In the genomic region with DNA sequence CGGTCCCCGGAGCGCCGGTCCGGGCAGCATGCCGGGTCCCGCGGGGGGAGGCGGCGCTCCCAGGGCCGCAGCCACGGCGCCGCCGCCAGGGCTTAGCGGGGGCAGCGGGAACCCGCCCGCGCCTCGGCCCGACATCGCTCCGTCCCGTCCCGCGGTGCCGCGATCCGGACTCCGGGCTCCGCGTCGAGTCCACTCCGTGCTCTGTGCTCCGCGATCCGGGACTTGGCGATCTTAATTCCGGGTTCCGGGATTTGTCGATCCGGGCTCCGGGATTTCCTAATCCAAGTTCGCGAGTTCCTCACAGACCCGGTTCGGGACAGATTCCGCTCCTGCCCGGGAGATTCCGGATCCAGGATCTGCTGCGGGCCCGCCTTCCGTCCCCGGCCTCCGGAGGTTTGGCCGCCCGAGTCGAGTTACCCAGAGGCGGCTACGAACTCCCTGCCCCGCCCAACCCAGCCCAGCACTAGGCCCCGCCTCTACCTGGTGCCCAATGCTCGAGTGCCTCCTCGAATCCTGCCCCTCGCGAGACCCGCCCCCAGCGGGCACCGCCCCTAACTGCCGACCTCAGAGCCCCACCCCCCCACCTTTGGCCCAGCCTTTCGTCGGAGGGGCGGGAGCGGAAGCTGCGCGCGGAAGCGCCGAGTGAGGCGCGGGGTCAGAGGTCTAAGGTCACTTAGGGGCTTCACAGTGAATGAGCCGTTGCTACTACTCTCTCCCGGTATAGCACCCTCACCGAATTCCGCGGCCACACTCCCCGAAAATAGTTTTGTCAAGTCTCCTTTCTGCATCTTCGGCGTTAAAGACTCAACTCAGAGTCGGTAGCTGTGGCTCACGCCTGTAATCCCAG, we compare ENCODE assay signal across 8 cellular contexts. TPM values are rescaled to one million over a fixed set of nuclear protein-coding genes. Genes with fewer than 3 reads are reported as not detected.
A peak's percentile ranks its signal among the peaks of the same experiment; 100 is the strongest.
DNase-seq lines count a peak whose midpoint lies in the region; ATAC-seq, FAIRE-seq and TF ChIP-seq lines count a peak whose summit lies in the region.

TSS of gene SMARCD2 (minus strand) at position 146 of the 847 bp plus-strand sequence. CDS start at position 135, 11 bp downstream.

- H3K9me2 ChIP-seq in SU-DHL-6 (replicated peaks; ENCODE audit: insufficient read depth, low read length) = no peaks in the 10 kb centered on the region

- peak within 1 kb of the TSS; percentile 83 for H3K4me3 ChIP-seq in SU-DHL-6 (ENCODE audit: insufficient read depth, low read length, poor library complexity, severe bottlenecking)
- H3K4me3 ChIP-seq in pancreas = peak within 1 kb of the TSS; percentile 80 to 94 (median 86)
- H3K4me3 ChIP-seq in tibial artery = peak within 1 kb of the TSS; percentile 75 to 96

- no peaks in the 10 kb centered on the region for H3K27me3 ChIP-seq in SU-DHL-6 (ENCODE audit: low read length)
- no peaks in the 10 kb centered on the region for H3K27me3 ChIP-seq in pancreas
- H3K27me3 ChIP-seq in tibial artery = no peaks in the 10 kb centered on the region

- intact Hi-C loops in Right ventricle myocardium inferior (cut with DNase I) = no loop called here
- intact Hi-C loops in pancreas (cut with DNase I) = no loop called here
- intact Hi-C loops in tibial artery (cut with DNase I; ENCODE audit: low total_unique reads) = no loop called here

- peak; percentile 75 for TF ChIP-seq POLR2A in GM10847 (IDR thresholded peaks at IDR 0.05; ENCODE audit: extremely low read depth, insufficient read length)

- H3K9me3 ChIP-seq in SU-DHL-6 (ENCODE audit: insufficient read depth, low read length) (no peaks in the 10 kb centered on the region), pancreas (no peaks in the 10 kb centered on the region), tibial artery (no peaks in the 10 kb centered on the region)

- WGBS in pancreas, 2 donors = 0 to 1% methylated on average over 77 to 92 of the region's 92 CpGs

- peaks cover 32 to 42% (median 37%) of the 10 kb centered on the region in 3 donors for H3K4me1 ChIP-seq in pancreas
- H3K4me1 ChIP-seq in tibial artery = peaks cover 5 to 50% (median 43%) of the 10 kb centered on the region in 4 donors

- peak within 1 kb of the TSS; percentile 88 for H3K4me2 ChIP-seq in SU-DHL-6 (ENCODE audit: low read depth, low read length, poor library complexity, severe bottlenecking)

- FAIRE-seq in pancreas (lab: Jason Lieb, UNC) = no peak

- peak; percentile 91 for DNase-seq in NCI-H128 (lab: John Stamatoyannopoulos, UW; ENCODE audit: unreplicated experiment)
- DNase-seq in activated naive CD8-positive, alpha-beta T cell treated with anti-CD3 and anti-CD28 coated beads, Interleukin-2, amount 50 U/mL, for 16 hours (ENCODE audit: low read depth, low spot score) = peak; percentile 99
- peak; percentile 99 for DNase-seq in Right ventricle myocardium inferior (ENCODE audit: missing footprints)
- peak; percentile 98 to 100 (median 99) for DNase-seq in pancreas
- peak; percentile 98 to 99 for DNase-seq in tibial artery

- peaks cover 17% of the 10 kb centered on the region for H3F3A ChIP-seq in SU-DHL-6 (ENCODE audit: insufficient read depth)

- H3K79me2 ChIP-seq in SU-DHL-6 (ENCODE audit: insufficient read depth, low read length) = peaks cover 45% of the 10 kb centered on the region

- ATAC-seq in HG02759 (IDR thresholded peaks at IDR 0.05; ENCODE audit: unreplicated experiment) = peak; percentile 81
- peak; percentile 84 for ATAC-seq in Right ventricle myocardium inferior
- ATAC-seq in pancreas = peak; percentile 81 to 91 (median 82)

- peak within 1 kb of the TSS; percentile 91 for H3K9ac ChIP-seq in SU-DHL-6 (ENCODE audit: low read length)

- H2AFZ ChIP-seq in SU-DHL-6 (ENCODE audit: low read depth, low read length, severe bottlenecking) = peak within 1 kb of the TSS; percentile 68

- no peaks in the 10 kb centered on the region for H3K36me3 ChIP-seq in SU-DHL-6 (ENCODE audit: low read length)
- no peaks in the 10 kb centered on the region for H3K36me3 ChIP-seq in pancreas
- H3K36me3 ChIP-seq in tibial artery = no peaks in the 10 kb centered on the region

- H3K27ac ChIP-seq in SU-DHL-6 (ENCODE audit: low read depth, low read length) (peak within 1 kb of the TSS; percentile 79), pancreas (peak within 1 kb of the TSS; percentile 70 to 91 (median 86)), tibial artery (peak within 1 kb of the TSS; percentile 89 to 99)

- no peaks in the 10 kb centered on the region; the same call in 1 of the 2 replicates for H4K20me1 ChIP-seq in SU-DHL-6 (ENCODE audit: low read depth, low read length)

- no peak for TF ChIP-seq CTCF in SU-DHL-6 (IDR thresholded peaks at IDR 0.05; ENCODE audit: insufficient read depth, low read length, poor library complexity, severe bottlenecking)
- TF ChIP-seq CTCF in pancreas (IDR thresholded peaks at IDR 0.05) = no peak
- TF ChIP-seq CTCF in tibial artery (IDR thresholded peaks at IDR 0.05) = no peak

RNA-seq across cellular contexts. Expression of gene SMARCD2, which starts in this region (rescaled TPM):
- total RNA-seq in Right ventricle myocardium inferior = 29.2 TPM
- total RNA-seq in pancreas = 10 to 100 TPM; 37.6 to 57.3 (median 47.2) TPM
- 10 to 100 TPM; 38.8 to 51.2 TPM for polyA plus RNA-seq in pancreas

Comparison
In these comparisons a context has a peak if more than half of its experiments do, and no peak if none do; other contexts are left out.
1. Peak in every context shown above with its lines: DNase-seq, ATAC-seq, H3K4me3 ChIP-seq and H3K27ac ChIP-seq.